In genomic region chrX:95351089-95351488, GRCh38 we compare ENCODE assay signal across 25 cellular contexts.
"Had no signal": no experiment of that assay in that cellular context is flagged by ENCODE, and none has a peak within 500 bp of the region (broad histone marks: within the 10 kb centered on the region; RNA-seq: fewer than 3 reads in every experiment).

No MANE protein-coding gene starts in this region.

- DNase-seq: naive thymus-derived CD4-positive, alpha-beta T cell; natural killer cell; occipital lobe; ovary; posterior cingulate gyrus; psoas muscle; right cardiac atrium; right lobe of liver; sigmoid colon; small intestine; spleen; stimulated activated CD4-positive, alpha-beta T cell treated with anti-CD3 and anti-CD28 coated beads, Interleukin-12 subunit alpha, Interleukin-12 subunit beta, amount 100 ng/mL, for 4 hours; stimulated activated CD4-positive, alpha-beta T cell treated with anti-CD3 and anti-CD28 coated beads, Interleukin-1b, Interleukin-23, amount 100 ng/mL, for 48 hours; stimulated activated CD4-positive, alpha-beta T cell treated with anti-CD3 and anti-CD28 coated beads, Interleukin-2, amount 100 ng/mL, for 48 hours; stimulated activated CD4-positive, alpha-beta T cell treated with anti-CD3 and anti-CD28 coated beads, Interleukin-4, amount 100 ng/mL, for 24 hours; stimulated activated naive B cell treated with anti-CD40 and anti-IgM and Interleukin-4, amounts not matched to agents 10 μg/mL and 1 μg/mL and 100 μg/mL, for 72 hours; stimulated activated naive CD4-positive, alpha-beta T cell treated with Interleukin-2 at 50 U/mL for 16 hours; stomach; thyroid gland; trophoblast cell; upper lobe of left lung had no signal

- H3K9me3 ChIP-seq: ovary, psoas muscle, right lobe of liver, sigmoid colon, spleen, stomach, thoracic aorta, thyroid gland, tibial nerve, upper lobe of left lung, vagina had no signal

- H3K27ac ChIP-seq: ovary, parathyroid adenoma, psoas muscle, right lobe of liver, sigmoid colon, spleen, stomach, thoracic aorta, thyroid gland, tibial nerve, upper lobe of left lung, vagina had no signal

- H3K27me3 ChIP-seq: ovary, sigmoid colon, spleen, stomach, thyroid gland, tibial nerve, upper lobe of left lung, vagina had no signal

- H3K4me1 ChIP-seq: parathyroid adenoma, psoas muscle, right lobe of liver, sigmoid colon, spleen, stomach, thyroid gland, tibial nerve, upper lobe of left lung, vagina had no signal

- H3K9ac ChIP-seq: parathyroid adenoma had no signal

- H3K36me3 ChIP-seq: ovary, right lobe of liver, sigmoid colon, spleen, stomach, thoracic aorta, thyroid gland, tibial nerve, upper lobe of left lung, vagina had no signal

- H3K79me2 ChIP-seq: parathyroid adenoma had no signal

- H2AFZ ChIP-seq: parathyroid adenoma had no signal

- H3K4me3 ChIP-seq: ovary, psoas muscle, right lobe of liver, sigmoid colon, spleen, stomach, thoracic aorta, thyroid gland, tibial nerve, upper lobe of left lung, vagina had no signal
